ENCODE assay signal across 16 cellular contexts in genomic region chr1:23570001-23570691, GRCh38.
"Had no signal": no experiment of that assay in that cellular context is flagged by ENCODE, and none has a peak within 500 bp of the region (broad histone marks: within the 10 kb centered on the region; RNA-seq: fewer than 3 reads in every experiment).

No MANE protein-coding gene starts in this region.

- H3K9me3 ChIP-seq: neutrophil had no signal

- H3K36me3 ChIP-seq: neutrophil had no signal

- H3K4me3 ChIP-seq: lung had no signal

- DNase-seq: activated CD4-positive, alpha-beta T cell treated with anti-CD3 and anti-CD28 coated beads, Interleukin-2, amount 10 ng/mL, durations not matched to agents 24 days and 14 days; activated CD8-positive, alpha-beta T cell treated with anti-CD3 and anti-CD28 coated beads for 36 hours; activated naive CD4-positive, alpha-beta T cell treated with Interleukin-2 at 50 U/mL for 16 hours; activated T-cell treated with anti-CD3 and anti-CD28 coated beads, Interleukin-2, amount 50 U/mL, for 24 hours; islet precursor cell; left colon; midbrain; retina; stimulated activated naive CD4-positive, alpha-beta T cell; T-helper 1 cell; T-helper 9 cell had no signal

- ATAC-seq: activated CD8-positive, alpha-beta T cell treated with anti-CD3 and anti-CD28 coated beads for 36 hours; left colon had no signal

- H3K27ac Mint-ChIP-seq: activated CD4-positive, alpha-beta T cell treated with anti-CD3 and anti-CD28 coated beads, Interleukin-2, amount 10 ng/mL, durations not matched to agents 24 days and 14 days; activated CD8-positive, alpha-beta T cell treated with anti-CD3 and anti-CD28 coated beads for 36 hours; activated T-cell treated with anti-CD3 and anti-CD28 coated beads, Interleukin-2, amount 50 U/mL, for 24 hours; activated T-helper 2 cell treated with anti-CD3 and anti-CD28 coated beads, Interferon-gamma antibody, Interleukin-2, Interleukin-4, amounts not matched to agents 10 μg/mL and 5 μg/mL and 100 μg/mL, durations not matched to agents 14 hours and 24 hours and 36 hours had no signal

- FAIRE-seq: frontal cortex, urothelium cell line had no signal

- H3K27ac ChIP-seq: neutrophil had no signal

- H3K4me3 Mint-ChIP-seq: activated CD4-positive, alpha-beta T cell treated with anti-CD3 and anti-CD28 coated beads, Interleukin-2, amount 10 ng/mL, durations not matched to agents 24 days and 14 days; activated T-cell treated with anti-CD3 and anti-CD28 coated beads, Interleukin-2, amount 50 U/mL, for 24 hours had no signal

- H3K9me3 Mint-ChIP-seq: activated CD4-positive, alpha-beta T cell treated with anti-CD3 and anti-CD28 coated beads, Interleukin-2, amount 10 ng/mL, durations not matched to agents 24 days and 14 days; activated T-cell treated with anti-CD3 and anti-CD28 coated beads, Interleukin-2, amount 50 U/mL, for 24 hours; activated T-helper 2 cell treated with anti-CD3 and anti-CD28 coated beads, Interferon-gamma antibody, Interleukin-2, Interleukin-4, amounts not matched to agents 10 μg/mL and 5 μg/mL and 100 μg/mL, durations not matched to agents 14 hours and 24 hours and 36 hours had no signal
